ENCODE assay signal across 8 cellular contexts in the genomic region with DNA sequence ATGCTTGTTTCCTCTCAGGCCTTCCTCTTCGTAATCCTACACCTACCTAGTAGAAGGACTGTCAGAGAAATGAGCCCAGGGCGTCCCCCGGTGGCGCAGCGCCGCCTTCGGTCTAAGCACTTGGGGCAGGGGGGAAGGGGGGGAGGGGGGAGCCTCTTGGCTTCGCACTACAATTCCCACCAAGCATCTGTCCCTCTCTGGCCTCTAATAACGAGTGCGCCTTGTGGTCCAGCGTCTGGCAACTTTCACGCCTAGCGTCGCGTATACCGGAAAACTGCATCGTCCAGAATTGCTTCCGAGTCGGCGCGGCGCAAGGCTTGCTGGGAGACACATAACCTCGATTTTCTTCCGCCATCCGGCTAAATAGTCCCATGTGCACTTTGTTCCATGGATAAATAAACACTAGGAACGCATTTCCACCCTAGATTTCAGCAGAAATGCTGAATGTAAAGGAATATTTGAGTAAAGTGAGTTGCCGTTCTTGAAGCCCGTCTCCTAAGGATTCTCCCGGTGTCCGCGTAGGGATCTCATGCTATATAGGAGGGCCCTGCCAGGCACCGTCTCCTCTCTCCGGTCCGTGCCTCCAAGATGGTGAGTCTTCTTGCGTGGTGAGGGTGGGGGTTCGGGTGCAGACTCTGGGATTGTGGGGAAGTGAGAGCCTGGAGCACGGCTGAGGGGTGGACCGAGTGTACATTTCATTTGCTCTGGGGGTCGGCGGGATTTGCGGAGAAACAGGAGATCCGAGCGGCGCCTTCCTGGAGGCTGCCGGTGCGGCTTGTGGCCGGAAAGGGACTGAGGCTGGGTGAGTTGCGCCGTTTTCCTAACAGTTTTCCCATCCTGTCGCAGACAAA. TPM values are rescaled to one million over a fixed set of nuclear protein-coding genes. Genes with fewer than 3 reads are reported as not detected.
A peak's percentile ranks its signal among the peaks of the same experiment; 100 is the strongest.
DNase-seq lines count a peak whose midpoint lies in the region; ATAC-seq, FAIRE-seq and TF ChIP-seq lines count a peak whose summit lies in the region.

A gene (plus strand): TSS at position 340 of the 851 bp plus-strand sequence. CDS start 249 bp downstream, at position 589.

- peak within 1 kb of the TSS; percentile 65 for H3K27ac ChIP-seq in OCI-LY1 (ENCODE audit: low read depth, low read length, poor library complexity, severe bottlenecking)
- peak within 1 kb of the TSS; percentile 95 for H3K27ac ChIP-seq in endothelial cell of umbilical vein (ENCODE audit: insufficient read depth, low read depth, low read length)

- no peaks in the 10 kb centered on the region for H3K9me1 ChIP-seq in endothelial cell of umbilical vein (replicated peaks; ENCODE audit: control insufficient read depth, extremely low read depth, insufficient read depth, low read length)

- peak; percentile 99 for TF ChIP-seq POLR2A in endothelial cell of umbilical vein (IDR thresholded peaks at IDR 0.05; ENCODE audit: low read depth, low read length)

- POLR2A ChIA-PET in endothelial cell of umbilical vein (lab: Charles Lee), result interaction anchor here (1.0 to 1.4 kb wide), 2 partner anchors 13 to 45 kb away, joined by 4 to 5 read pairs; a partner anchor contains a TSS

- no peaks in the 10 kb centered on the region for H4K20me1 ChIP-seq in OCI-LY1 (ENCODE audit: insufficient read depth, low read length)
- H4K20me1 ChIP-seq in endothelial cell of umbilical vein (replicated peaks; ENCODE audit: control insufficient read depth, extremely low read depth, insufficient read depth, low read length), result peaks cover 3% of the 10 kb centered on the region

- H3K9ac ChIP-seq in OCI-LY1 (ENCODE audit: low read length), result peak within 1 kb of the TSS; percentile 81
- H3K9ac ChIP-seq in endothelial cell of umbilical vein (replicated peaks; ENCODE audit: extremely low read depth, insufficient read depth, low read length), result peak within 1 kb of the TSS; percentile 97

- H3K4me3 ChIP-seq in OCI-LY1 (ENCODE audit: low read depth, low read length, poor library complexity, severe bottlenecking) (peak within 1 kb of the TSS; percentile 87), endothelial cell of umbilical vein (replicated peaks in 1 of 3; ENCODE audit: insufficient read depth in 1 of 3, low read depth in 1 of 3, low read length in 3 of 3) (peak within 1 kb of the TSS; percentile 84 to 100 (median 87))

- H3K27me3 ChIP-seq in OCI-LY1 (ENCODE audit: insufficient read depth, low read length) (no peaks in the 10 kb centered on the region), endothelial cell of umbilical vein (ENCODE audit: control insufficient read depth in 2 of 2, insufficient read depth in 2 of 2, low read length in 2 of 2) (no peaks in the 10 kb centered on the region)

- H3K4me2 ChIP-seq in OCI-LY1 (ENCODE audit: low read length) (peak within 1 kb of the TSS; percentile 96), endothelial cell of umbilical vein (ENCODE audit: insufficient read depth, low read length) (peak within 1 kb of the TSS; percentile 95)

- peak within 1 kb of the TSS; percentile 32 for H2AFZ ChIP-seq in OCI-LY1 (ENCODE audit: low read length)
- peak within 1 kb of the TSS; percentile 92 for H2AFZ ChIP-seq in endothelial cell of umbilical vein (ENCODE audit: low read depth, low read length)

- H3K9me3 ChIP-seq in OCI-LY1 (ENCODE audit: low read length) (no peaks in the 10 kb centered on the region), endothelial cell of umbilical vein (replicated peaks; ENCODE audit: control insufficient read depth, insufficient read depth, low read length) (no peaks in the 10 kb centered on the region)

- H3K36me3 ChIP-seq in OCI-LY1 (ENCODE audit: insufficient read depth, low read length) (peaks cover 38% of the 10 kb centered on the region), endothelial cell of umbilical vein (ENCODE audit: control insufficient read depth in 2 of 2, extremely low read depth in 1 of 2, insufficient read depth in 2 of 2, low read length in 2 of 2) (peaks cover 8 to 14% of the 10 kb centered on the region in 2 experiments)

- intact Hi-C loops in endothelial cell of umbilical vein (cut with micrococcal nuclease), result loop anchor here (1.0 to 5.0 kb wide), 7 partner anchors 13 to 304 kb away; a partner anchor contains a TSS

- dilution Hi-C loops in endothelial cell of umbilical vein (cut with MboI; ENCODE audit: extremely low pct_ligation_motif_present, low sequenced_read_pairs), result no loop called here

- no peaks in the 10 kb centered on the region for H3K9me2 ChIP-seq in OCI-LY1 (ENCODE audit: low read depth, low read length)

- peak; percentile 62 for TF ChIP-seq CTCF in OCI-LY1 (IDR thresholded peaks at IDR 0.05; ENCODE audit: low read length)
- TF ChIP-seq CTCF in endothelial cell of umbilical vein (IDR thresholded peaks at IDR 0.05; ENCODE audit: extremely low read depth in 1 of 2, insufficient read depth in 1 of 2, low read depth in 1 of 2, low read length in 2 of 2), result peak in 1 of 2 donors; percentile 46

- BruUV-seq in endothelial cell of umbilical vein (replicated peaks; lab: Mats Ljungman, UMichigan), result no TSS peak

- CTCF ChIA-PET in endothelial cell of umbilical vein (lab: Charles Lee), result interaction anchor here (1.4 to 3.1 kb wide), 4 partner anchors 12 to 303 kb away, joined by 3 to 44 read pairs (median 14); a partner anchor contains a TSS

- peak; percentile 99 for FAIRE-seq in endothelial cell of umbilical vein (lab: Jason Lieb, UNC)

- ATAC-seq in GM21515 (IDR thresholded peaks at IDR 0.05; ENCODE audit: unreplicated experiment), result peak; percentile 90

- DNase-seq in DMS 273 treated with DMSO at 0.1 percent for 48 hours (lab: John Stamatoyannopoulos, UW) (peak; percentile 98), HuH-7 (ENCODE audit: low spot score) (peak; percentile 84), endothelial cell of umbilical vein (ENCODE audit: low read depth, low spot score) (peak; percentile 100), midbrain (lab: John Stamatoyannopoulos, UW) (peak; percentile 96)
- DNase-seq in activated CD8-positive, alpha-beta memory T cell treated with anti-CD3 and anti-CD28 coated beads, Interleukin-2, amount 50 U/mL, for 48 hours, result peak; percentile 91
- peak; percentile 80 to 83 for DNase-seq in stimulated activated CD8-positive, alpha-beta memory T cell treated with anti-CD3 and anti-CD28 coated beads, Interleukin-2, amount 100 ng/mL, for 1 hour (ENCODE audit: low read depth in 2 of 2)

- peaks cover 17% of the 10 kb centered on the region for H3K79me2 ChIP-seq in OCI-LY1 (ENCODE audit: insufficient read depth, low read length)
- peaks cover 20% of the 10 kb centered on the region for H3K79me2 ChIP-seq in endothelial cell of umbilical vein (ENCODE audit: control insufficient read depth, insufficient read depth, low read length)

- H3K4me1 ChIP-seq in OCI-LY1 (ENCODE audit: insufficient read depth, low read length, severe bottlenecking) (peaks cover 27% of the 10 kb centered on the region), endothelial cell of umbilical vein (ENCODE audit: control insufficient read depth, extremely low read depth, insufficient read depth, low read length) (peaks cover 17% of the 10 kb centered on the region)

- no peaks in the 10 kb centered on the region for H3F3A ChIP-seq in OCI-LY1 (ENCODE audit: insufficient read depth, low read length)

TF ChIP-seq in endothelial cell of umbilical vein, 7 proteins besides CTCF, POLR2A, EP300 and RAD21:
- no peak for TF ChIP-seq GATA2 (IDR thresholded peaks at IDR 0.05; ENCODE audit: insufficient read depth, insufficient read length, low read depth, low read length)
- TF ChIP-seq, protein P1, sequence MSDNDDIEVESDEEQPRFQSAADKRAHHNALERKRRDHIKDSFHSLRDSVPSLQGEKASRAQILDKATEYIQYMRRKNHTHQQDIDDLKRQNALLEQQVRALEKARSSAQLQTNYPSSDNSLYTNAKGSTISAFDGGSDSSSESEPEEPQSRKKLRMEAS (IDR thresholded peaks at IDR 0.05; ENCODE audit: insufficient read depth, insufficient read length), result peak; percentile 68
- TF ChIP-seq EZH2 (IDR thresholded peaks at IDR 0.05; ENCODE audit: borderline replicate concordance, low read depth, low read length, severe bottlenecking), result no peak
- peak; percentile 37 for TF ChIP-seq MYC (IDR thresholded peaks at IDR 0.05; ENCODE audit: low read depth, low read length)
- no peak for TF ChIP-seq FOS (IDR thresholded peaks at IDR 0.05; ENCODE audit: borderline replicate concordance, insufficient read depth, low read length)
- TF ChIP-seq JUN (IDR thresholded peaks at IDR 0.05; ENCODE audit: borderline replicate concordance, insufficient read depth, insufficient read length, low read depth), result no peak
- TF ChIP-seq POLR2AphosphoS5 (IDR thresholded peaks at IDR 0.05; ENCODE audit: insufficient read depth, low read depth, low read length), result peak; percentile 97

RNA-seq across cellular contexts. Expression of the gene that starts here (rescaled TPM):
- total RNA-seq in endothelial cell of umbilical vein, result 57.3 and 66.7 TPM in 2 replicates
- polyA plus RNA-seq in endothelial cell of umbilical vein, result 1,837 and 1,847 TPM in 2 replicates
- 1,751 and 2,627 TPM in 2 replicates for polyA plus RNA-seq in endothelial cell of umbilical vein (2011; cell fraction: cytosol; rRNA removed)
- 390 and 594 TPM in 2 replicates for polyA plus RNA-seq in endothelial cell of umbilical vein (2011; cell fraction: nucleus; rRNA removed)
- 778 and 788 TPM in 2 replicates for polyA plus RNA-seq in endothelial cell of umbilical vein (2012)
- polyA minus RNA-seq in endothelial cell of umbilical vein, result 297 and 333 TPM in 2 replicates
- 228 TPM for polyA minus RNA-seq in endothelial cell of umbilical vein (2011; cell fraction: cytosol; rRNA and poly(A)+ RNA removed)
- 44.1 and 51.9 TPM in 2 replicates for polyA minus RNA-seq in endothelial cell of umbilical vein (2011; cell fraction: nucleus; rRNA and poly(A)+ RNA removed)

Comparison
In these comparisons a context has a peak if more than half of its experiments do, and no peak if none do; other contexts are left out.
1. Peak in every context shown above with its lines: DNase-seq, ATAC-seq, H3K4me3 ChIP-seq and H3K27ac ChIP-seq.